27 cellular contexts compared by ENCODE assay signal in genomic region chr18:62928316-62928715, GRCh38.
DNase-seq lines count a peak whose midpoint lies in the region; ATAC-seq and TF ChIP-seq lines count a peak whose summit lies in the region.
"Had no signal": no experiment of that assay in that cellular context is flagged by ENCODE, and none has a peak within 500 bp of the region (broad histone marks: within the 10 kb centered on the region; RNA-seq: fewer than 3 reads in every experiment).

No MANE protein-coding gene starts in this region.

- WGBS in mesenchymal stem cell: no CpG with 5 or more reads among the region's 1 CpG
- 67 to 77% (median 74%) methylated on average over 1 of the region's 1 CpG for WGBS in adrenal gland, 4 donors

- H2BK12ac ChIP-seq in mesenchymal stem cell (ENCODE audit: low read length in 2 of 2): no peak overlapping the region

- TF ChIP-seq POLR2A in adrenal gland (IDR thresholded peaks at IDR 0.05): no peak

- H3K18ac ChIP-seq in mesenchymal stem cell (ENCODE audit: low read depth in 1 of 2, low read length in 2 of 2): no peak overlapping the region

- H4K8ac ChIP-seq in mesenchymal stem cell (ENCODE audit: low read length): no peak overlapping the region

- no peak overlapping the region for H2AK5ac ChIP-seq in mesenchymal stem cell (ENCODE audit: low read length, severe bottlenecking)

- H3K4ac ChIP-seq in mesenchymal stem cell (ENCODE audit: low read depth in 1 of 2, low read length in 2 of 2): no peak overlapping the region

- H3K9me3 ChIP-seq in mesenchymal stem cell (ENCODE audit: control insufficient read depth, low read length): peaks cover 10% of the 10 kb centered on the region
- no peaks in the 10 kb centered on the region for H3K9me3 ChIP-seq in adrenal gland (replicated peaks in 1 of 3)
- H3K9me3 ChIP-seq: thyroid gland had no signal

- H3K4me2 ChIP-seq in mesenchymal stem cell (ENCODE audit: low read length, poor library complexity, severe bottlenecking): no peak overlapping the region
- H3K4me2 ChIP-seq: PC-9 had no signal

- peaks cover 1% of the 10 kb centered on the region for H3K4me1 Mint-ChIP-seq in T-helper 2 cell treated with Interferon-gamma antibody and Interleukin-4, amounts not matched to agents 5 μg/mL and 100 μg/mL, for 36 hours (ENCODE audit: low read depth)

- intact Hi-C loops in adrenal gland (cut with DNase I): no loop called here

- H3K9ac ChIP-seq in mesenchymal stem cell (ENCODE audit: low read length): no peak overlapping the region

- H2BK15ac ChIP-seq in mesenchymal stem cell (ENCODE audit: low read depth, poor library complexity, severe bottlenecking): no peak overlapping the region

- no peak for ATAC-seq in HG03521 (IDR thresholded peaks at IDR 0.05; ENCODE audit: unreplicated experiment)
- ATAC-seq: activated CD8-positive, alpha-beta T cell treated with anti-CD3 and anti-CD28 coated beads, Interleukin-2, amount 10 ng/mL, durations not matched to agents 7 days and 5 days; left cardiac atrium had no signal

- H3K27me3 ChIP-seq in mesenchymal stem cell (ENCODE audit: control insufficient read depth in 1 of 2, insufficient read depth in 1 of 2, low read length in 2 of 2): no peaks in the 10 kb centered on the region
- no peaks in the 10 kb centered on the region for H3K27me3 ChIP-seq in adrenal gland
- H3K27me3 ChIP-seq: dorsolateral prefrontal cortex, thyroid gland had no signal

- no peak overlapping the region for H3K14ac ChIP-seq in mesenchymal stem cell (ENCODE audit: low read length in 2 of 2)

- H3K9me3 Mint-ChIP-seq in T-helper 2 cell treated with Interferon-gamma antibody and Interleukin-4, amounts not matched to agents 5 μg/mL and 100 μg/mL, for 36 hours: peaks cover 9% of the 10 kb centered on the region

- no peak overlapping the region for H2AFZ ChIP-seq in mesenchymal stem cell (ENCODE audit: low read depth, low read length)
- H2AFZ ChIP-seq: PC-9 had no signal

- no peaks in the 10 kb centered on the region for H3K79me1 ChIP-seq in mesenchymal stem cell (replicated peaks; ENCODE audit: low read length, poor library complexity, severe bottlenecking)

- no peak overlapping the region for H3K27ac ChIP-seq in mesenchymal stem cell (ENCODE audit: low read length, poor library complexity, severe bottlenecking)
- no peak overlapping the region for H3K27ac ChIP-seq in adrenal gland
- H3K27ac ChIP-seq: PC-9, thyroid gland had no signal

- H3K4me1 ChIP-seq in mesenchymal stem cell (ENCODE audit: control insufficient read depth, insufficient read depth, low read depth, low read length) (no peaks in the 10 kb centered on the region), adrenal gland (replicated peaks in 1 of 2) (no peaks in the 10 kb centered on the region)

- peaks cover 8% of the 10 kb centered on the region for H3K36me3 Mint-ChIP-seq in T-helper 2 cell treated with Interferon-gamma antibody and Interleukin-4, amounts not matched to agents 5 μg/mL and 100 μg/mL, for 36 hours (ENCODE audit: low read depth)

- no peak overlapping the region for H4K91ac ChIP-seq in mesenchymal stem cell (ENCODE audit: low read length)

- H3K27ac Mint-ChIP-seq in T-helper 2 cell treated with Interferon-gamma antibody and Interleukin-4, amounts not matched to agents 5 μg/mL and 100 μg/mL, for 36 hours: no peak overlapping the region
- H3K27ac Mint-ChIP-seq: activated CD8-positive, alpha-beta T cell treated with anti-CD3 and anti-CD28 coated beads, Interleukin-2, amount 10 ng/mL, durations not matched to agents 7 days and 5 days; naive B cell; stimulated activated naive CD8-positive, alpha-beta T cell treated with anti-CD3 and anti-CD28 coated beads, Interleukin-15, Interleukin-2, amounts not matched to agents 100 ng/mL and 50 ng/mL, for 24 hours had no signal

- TF ChIP-seq CTCF in HFF-Myc (IDR thresholded peaks at IDR 0.05; ENCODE audit: low read depth, low read length, missing control alignments): no peak
- TF ChIP-seq CTCF in choroid plexus epithelial cell (conservative IDR thresholded peaks at IDR 0.05; ENCODE audit: low read depth, low read length): peak; percentile 50
- TF ChIP-seq CTCF in adrenal gland (IDR thresholded peaks at IDR 0.05): no peak

- no peak overlapping the region for H2BK5ac ChIP-seq in mesenchymal stem cell (ENCODE audit: low read depth, low read length, poor library complexity, severe bottlenecking)

- no peaks in the 10 kb centered on the region for H3K27me3 Mint-ChIP-seq in T-helper 2 cell treated with Interferon-gamma antibody and Interleukin-4, amounts not matched to agents 5 μg/mL and 100 μg/mL, for 36 hours (ENCODE audit: low read depth)
- H3K27me3 Mint-ChIP-seq: naive B cell; stimulated activated naive CD8-positive, alpha-beta T cell treated with anti-CD3 and anti-CD28 coated beads, Interleukin-15, Interleukin-2, amounts not matched to agents 100 ng/mL and 50 ng/mL, for 24 hours had no signal

- H2BK120ac ChIP-seq in mesenchymal stem cell (ENCODE audit: low read depth, low read length): no peak overlapping the region

- H3K4me3 ChIP-seq in HFF-Myc (replicated peaks; ENCODE audit: low read depth, low read length) (no peak overlapping the region), choroid plexus epithelial cell (ENCODE audit: low read depth, low read length) (no peak overlapping the region), mesenchymal stem cell (ENCODE audit: insufficient read depth in 1 of 2, low read depth in 1 of 2, low read length in 2 of 2) (no peak overlapping the region), adrenal gland (no peak overlapping the region)
- H3K4me3 ChIP-seq: dorsolateral prefrontal cortex, PC-9, thyroid gland had no signal

- DNase-seq in EH (ENCODE audit: low read depth): peak; percentile 54
- peak; percentile 20 for DNase-seq in HFF-Myc (ENCODE audit: extremely low read depth, low read depth)
- peak; percentile 65 for DNase-seq in choroid plexus epithelial cell (ENCODE audit: low read depth)
- DNase-seq in mesenchymal stem cell: peak; percentile 68
- DNase-seq in SK-N-DZ (ENCODE audit: low spot score): no peak
- DNase-seq in adrenal gland: no peak
- DNase-seq in T-helper 2 cell treated with Interferon-gamma antibody and Interleukin-4, amounts not matched to agents 5 μg/mL and 100 μg/mL, for 36 hours (ENCODE audit: low spot score): no peak
- DNase-seq: activated CD4-positive, alpha-beta T cell treated with anti-CD3 and anti-CD28 coated beads for 1 hour; activated CD8-positive, alpha-beta T cell treated with anti-CD3 and anti-CD28 coated beads, Interleukin-2, amount 10 ng/mL, durations not matched to agents 7 days and 5 days; activated gamma-delta T cell; AML-193; amniotic stem cell; caudate nucleus; DMS79; dorsolateral prefrontal cortex; left cardiac atrium; mesendoderm; MM.1S; naive B cell; NCI-H1694; NCI-H526 treated with DMSO at 0.1 percent for 48 hours; PC-9; SHP77; stimulated activated CD4-positive, alpha-beta T cell treated with anti-CD3 and anti-CD28 coated beads, Interleukin-4, amount 100 ng/mL, for 24 hours; thyroid gland had no signal

- H3K23ac ChIP-seq in mesenchymal stem cell (ENCODE audit: low read length in 2 of 2): no peak overlapping the region

- H3K36me3 ChIP-seq in mesenchymal stem cell (ENCODE audit: control insufficient read depth in 1 of 2, insufficient read depth in 2 of 2, low read depth in 1 of 2, low read length in 2 of 2) (no peaks in the 10 kb centered on the region), adrenal gland (replicated peaks in 1 of 2) (no peaks in the 10 kb centered on the region)
- H3K36me3 ChIP-seq: thyroid gland had no signal

- no peak overlapping the region for H3K4me3 Mint-ChIP-seq in T-helper 2 cell treated with Interferon-gamma antibody and Interleukin-4, amounts not matched to agents 5 μg/mL and 100 μg/mL, for 36 hours
- H3K4me3 Mint-ChIP-seq: activated CD8-positive, alpha-beta T cell treated with anti-CD3 and anti-CD28 coated beads, Interleukin-2, amount 10 ng/mL, durations not matched to agents 7 days and 5 days; naive B cell; stimulated activated naive CD8-positive, alpha-beta T cell treated with anti-CD3 and anti-CD28 coated beads, Interleukin-15, Interleukin-2, amounts not matched to agents 100 ng/mL and 50 ng/mL, for 24 hours had no signal

Comparison
In these comparisons a context has a peak if more than half of its experiments do, and no peak if none do; other contexts are left out.
1. DNase-seq: peak in EH (single experiment), HFF-Myc (single experiment), choroid plexus epithelial cell (single experiment) and mesenchymal stem cell (single experiment); none in SK-N-DZ (single experiment), adrenal gland (0 of 7) and T-helper 2 cell treated with Interferon-gamma antibody and Interleukin-4, amounts not matched to agents 5 μg/mL and 100 μg/mL, for 36 hours (single experiment).